Comparison of ENCODE assay signal across 8 cellular contexts in the genomic region with DNA sequence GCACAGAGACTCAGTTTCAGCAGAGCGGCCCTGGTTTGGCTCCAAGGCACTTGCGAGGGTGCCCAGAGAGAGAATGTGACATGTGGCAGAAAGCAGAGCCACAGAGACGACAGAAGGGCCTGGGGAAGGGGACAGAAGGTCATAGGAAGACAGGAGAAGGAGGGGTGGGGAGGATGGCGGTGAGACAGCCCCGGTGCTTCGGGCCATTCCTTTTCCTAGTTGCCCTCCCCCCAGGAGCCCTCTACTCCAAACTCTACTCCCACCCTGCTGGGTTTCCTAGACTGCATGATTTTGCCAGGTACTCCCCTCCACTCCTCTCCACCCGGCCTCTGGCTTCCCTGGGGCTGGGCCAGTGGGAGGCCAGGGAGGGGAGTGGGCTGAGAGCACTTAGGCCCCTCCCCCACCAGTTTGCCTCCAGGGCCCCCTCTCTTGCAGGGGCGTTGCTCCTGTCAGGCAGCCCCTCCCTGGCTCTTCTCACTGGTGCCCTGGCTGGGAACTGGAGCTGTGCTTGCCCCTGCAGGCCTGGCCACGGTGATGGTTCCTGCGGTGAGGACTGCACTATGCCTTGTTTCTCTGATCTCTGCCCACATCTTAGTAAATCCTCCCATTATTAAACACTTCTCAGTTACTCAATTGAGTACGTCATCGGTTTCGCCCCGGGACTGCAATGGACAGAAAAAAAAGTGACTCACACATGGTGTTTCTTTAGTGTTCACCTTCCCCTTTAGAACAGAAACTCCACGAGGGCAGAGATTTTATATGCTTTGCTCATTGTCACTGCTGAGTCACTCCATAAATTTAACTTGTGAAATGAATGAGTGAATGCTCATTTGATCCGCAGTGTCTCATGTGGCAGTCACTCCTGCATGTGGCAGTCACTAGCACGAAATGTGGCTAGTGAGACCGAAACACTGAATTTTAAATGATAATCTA. TPM values are rescaled to one million over a fixed set of nuclear protein-coding genes. Genes with fewer than 3 reads are reported as not detected.
DNase-seq lines count a peak whose midpoint lies in the region; ATAC-seq and TF ChIP-seq lines count a peak whose summit lies in the region.

No MANE protein-coding gene starts in this region.

- DNase-seq in activated naive CD4-positive, alpha-beta T cell treated with anti-CD3 and anti-CD28 coated beads for 36 hours, result peak; percentile 61
- DNase-seq in activated naive CD4-positive, alpha-beta T cell treated with anti-CD3 and anti-CD28 coated beads, Interleukin-2, amount 10 ng/mL, durations not matched to agents 7 days and 5 days, result no peak
- DNase-seq in WTC11 (ENCODE audit: low spot score) (peak; percentile 68), glutamatergic neuron (peak; percentile 85), sciatic nerve (ENCODE audit: low spot score) (no peak), NCI-H1417 treated with DMSO at 0.1 percent for 48 hours (lab: John Stamatoyannopoulos, UW) (no peak), progenitor cell of endocrine pancreas (ENCODE audit: low spot score, unreplicated experiment) (no peak)

- H3K4me1 Mint-ChIP-seq in activated naive CD4-positive, alpha-beta T cell treated with anti-CD3 and anti-CD28 coated beads for 36 hours (ENCODE audit: low read depth), result peaks cover 8% of the 10 kb centered on the region
- H3K4me1 Mint-ChIP-seq in activated naive CD4-positive, alpha-beta T cell treated with anti-CD3 and anti-CD28 coated beads, Interleukin-2, amount 10 ng/mL, durations not matched to agents 7 days and 5 days, result no peaks in the 10 kb centered on the region
- H3K4me1 Mint-ChIP-seq in WTC11, result peaks cover 49% of the 10 kb centered on the region
- peaks cover 47% of the 10 kb centered on the region for H3K4me1 Mint-ChIP-seq in glutamatergic neuron (ENCODE audit: low read depth, unreplicated experiment)
- H3K4me1 Mint-ChIP-seq in progenitor cell of endocrine pancreas (ENCODE audit: low read depth), result peaks cover 4% of the 10 kb centered on the region

- ATAC-seq in WTC11 (peak; percentile 79), sciatic nerve (peak; percentile 68), HG02763 (IDR thresholded peaks at IDR 0.05; ENCODE audit: unreplicated experiment) (no peak)

- CTCF ChIA-PET in activated naive CD4-positive, alpha-beta T cell treated with anti-CD3 and anti-CD28 coated beads for 36 hours (lab: Charles Lee), result interaction anchor here (0.6 to 0.9 kb wide), 3 partner anchors 17 to 113 kb away, joined by 3 to 4 read pairs (median 3); no protein-coding TSS in a partner anchor
- CTCF ChIA-PET in activated naive CD4-positive, alpha-beta T cell treated with anti-CD3 and anti-CD28 coated beads, Interleukin-2, amount 10 ng/mL, durations not matched to agents 7 days and 5 days (lab: Charles Lee), result no interaction called here
- CTCF ChIA-PET in WTC11 (lab: Charles Lee), result interaction anchor here (0.7 to 1.7 kb wide), 8 partner anchors 11 to 575 kb away, joined by 3 to 7 read pairs (median 4); no protein-coding TSS in a partner anchor

- no peaks in the 10 kb centered on the region for H3K27me3 Mint-ChIP-seq in activated naive CD4-positive, alpha-beta T cell treated with anti-CD3 and anti-CD28 coated beads for 36 hours (ENCODE audit: low read depth)
- peaks cover 3% of the 10 kb centered on the region for H3K27me3 Mint-ChIP-seq in activated naive CD4-positive, alpha-beta T cell treated with anti-CD3 and anti-CD28 coated beads, Interleukin-2, amount 10 ng/mL, durations not matched to agents 7 days and 5 days
- H3K27me3 Mint-ChIP-seq in WTC11 (ENCODE audit: low read depth) (no peaks in the 10 kb centered on the region), glutamatergic neuron (ENCODE audit: unreplicated experiment) (peaks cover 7% of the 10 kb centered on the region), progenitor cell of endocrine pancreas (peaks cover 49% of the 10 kb centered on the region)

- TF ChIP-seq CTCF in WTC11 (IDR thresholded peaks at IDR 0.05), result no peak
- TF ChIP-seq CTCF in glutamatergic neuron (IDR thresholded peaks at IDR 0.05; ENCODE audit: partially characterized antibody, unreplicated experiment), result no peak
- no peak for TF ChIP-seq CTCF in progenitor cell of endocrine pancreas (IDR thresholded peaks at IDR 0.05; ENCODE audit: unreplicated experiment)

- H3K4me3 Mint-ChIP-seq in activated naive CD4-positive, alpha-beta T cell treated with anti-CD3 and anti-CD28 coated beads for 36 hours, result no peak overlapping the region
- no peak overlapping the region for H3K4me3 Mint-ChIP-seq in activated naive CD4-positive, alpha-beta T cell treated with anti-CD3 and anti-CD28 coated beads, Interleukin-2, amount 10 ng/mL, durations not matched to agents 7 days and 5 days
- H3K4me3 Mint-ChIP-seq in WTC11 (peak overlapping the region; percentile 18; the same call in 1 of the 2 replicates), glutamatergic neuron (ENCODE audit: unreplicated experiment) (peak overlapping the region; percentile 84), progenitor cell of endocrine pancreas (ENCODE audit: low read depth) (no peak overlapping the region)

- no peaks in the 10 kb centered on the region for H3K36me3 Mint-ChIP-seq in activated naive CD4-positive, alpha-beta T cell treated with anti-CD3 and anti-CD28 coated beads for 36 hours (ENCODE audit: low read depth)
- H3K36me3 Mint-ChIP-seq in activated naive CD4-positive, alpha-beta T cell treated with anti-CD3 and anti-CD28 coated beads, Interleukin-2, amount 10 ng/mL, durations not matched to agents 7 days and 5 days, result no peaks in the 10 kb centered on the region
- H3K36me3 Mint-ChIP-seq in WTC11 (no peaks in the 10 kb centered on the region), glutamatergic neuron (ENCODE audit: unreplicated experiment) (no peaks in the 10 kb centered on the region), progenitor cell of endocrine pancreas (ENCODE audit: insufficient read depth) (no peaks in the 10 kb centered on the region)

- H3K9me3 Mint-ChIP-seq in activated naive CD4-positive, alpha-beta T cell treated with anti-CD3 and anti-CD28 coated beads for 36 hours, result peaks cover 4% of the 10 kb centered on the region
- H3K9me3 Mint-ChIP-seq in activated naive CD4-positive, alpha-beta T cell treated with anti-CD3 and anti-CD28 coated beads, Interleukin-2, amount 10 ng/mL, durations not matched to agents 7 days and 5 days, result no peaks in the 10 kb centered on the region
- H3K9me3 Mint-ChIP-seq in WTC11, result no peaks in the 10 kb centered on the region
- H3K9me3 Mint-ChIP-seq in glutamatergic neuron (ENCODE audit: unreplicated experiment), result peaks cover 17% of the 10 kb centered on the region
- H3K9me3 Mint-ChIP-seq in progenitor cell of endocrine pancreas (ENCODE audit: low read depth), result no peaks in the 10 kb centered on the region

- intact Hi-C loops in activated naive CD4-positive, alpha-beta T cell treated with anti-CD3 and anti-CD28 coated beads for 36 hours (cut with micrococcal nuclease), result loop anchor here (1.0 to 2.0 kb wide), 4 partner anchors 15 to 61 kb away; no protein-coding TSS in a partner anchor
- intact Hi-C loops in sciatic nerve (cut with DNase I), result no loop called here

- POLR2A ChIA-PET in WTC11 (lab: Charles Lee), result interaction anchor here (0.9 to 1.9 kb wide), 3 partner anchors 11 to 453 kb away, joined by 3 to 5 read pairs (median 3); no protein-coding TSS in a partner anchor

- H3K27ac Mint-ChIP-seq in activated naive CD4-positive, alpha-beta T cell treated with anti-CD3 and anti-CD28 coated beads for 36 hours, result peak overlapping the region; percentile 19
- H3K27ac Mint-ChIP-seq in activated naive CD4-positive, alpha-beta T cell treated with anti-CD3 and anti-CD28 coated beads, Interleukin-2, amount 10 ng/mL, durations not matched to agents 7 days and 5 days, result no peak overlapping the region
- peak overlapping the region; percentile 95 for H3K27ac Mint-ChIP-seq in WTC11
- H3K27ac Mint-ChIP-seq in glutamatergic neuron (ENCODE audit: unreplicated experiment), result peak overlapping the region; percentile 95
- H3K27ac Mint-ChIP-seq in progenitor cell of endocrine pancreas, result no peak overlapping the region

TF ChIP-seq in WTC11, 78 proteins besides CTCF, POLR2A, EP300 and RAD21:
- peak; percentile 86 for TF ChIP-seq ZNF423 (CRISPR knock-in tag; IDR thresholded peaks at IDR 0.05)
- no peak for TF ChIP-seq ZNF263 (CRISPR knock-in tag; IDR thresholded peaks at IDR 0.05; ENCODE audit: low read depth)
- TF ChIP-seq, protein P1, sequence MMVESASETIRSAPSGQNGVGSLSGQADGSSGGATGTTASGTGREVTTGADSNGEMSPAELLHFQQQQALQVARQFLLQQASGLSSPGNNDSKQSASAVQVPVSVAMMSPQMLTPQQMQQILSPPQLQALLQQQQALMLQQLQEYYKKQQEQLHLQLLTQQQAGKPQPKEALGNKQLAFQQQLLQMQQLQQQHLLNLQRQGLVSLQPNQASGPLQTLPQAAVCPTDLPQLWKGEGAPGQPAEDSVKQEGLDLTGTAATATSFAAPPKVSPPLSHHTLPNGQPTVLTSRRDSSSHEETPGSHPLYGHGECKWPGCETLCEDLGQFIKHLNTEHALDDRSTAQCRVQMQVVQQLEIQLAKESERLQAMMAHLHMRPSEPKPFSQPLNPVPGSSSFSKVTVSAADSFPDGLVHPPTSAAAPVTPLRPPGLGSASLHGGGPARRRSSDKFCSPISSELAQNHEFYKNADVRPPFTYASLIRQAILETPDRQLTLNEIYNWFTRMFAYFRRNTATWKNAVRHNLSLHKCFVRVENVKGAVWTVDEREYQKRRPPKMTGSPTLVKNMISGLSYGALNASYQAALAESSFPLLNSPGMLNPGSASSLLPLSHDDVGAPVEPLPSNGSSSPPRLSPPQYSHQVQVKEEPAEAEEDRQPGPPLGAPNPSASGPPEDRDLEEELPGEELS (CRISPR knock-in tag; IDR thresholded peaks at IDR 0.05), result peak; percentile 52; the same call in 1 of the 2 replicates
- 0 out of 2 replicates have a peak, but pooled peaks have one; percentile 35 for TF ChIP-seq ETV6 (CRISPR knock-in tag; IDR thresholded peaks at IDR 0.05)

RNA-seq across cellular contexts. Expression of gene SP3, which starts 58.7 kb away (rescaled TPM):
- 10 to 100 TPM; 89.8 to 99.7 TPM for total RNA-seq in activated naive CD4-positive, alpha-beta T cell treated with anti-CD3 and anti-CD28 coated beads for 36 hours
- total RNA-seq in WTC11 (2021) (72.8 to 88.5 TPM (median 77.1 TPM) in 3 replicates), glutamatergic neuron (ENCODE audit: unreplicated experiment) (79.9 TPM), sciatic nerve (93.5 TPM), progenitor cell of endocrine pancreas (93.8 and 96.9 TPM in 2 replicates)

Comparison
In these comparisons a context has a peak if more than half of its experiments do, and no peak if none do; other contexts are left out.
1. DNase-seq: peak in activated naive CD4-positive, alpha-beta T cell treated with anti-CD3 and anti-CD28 coated beads for 36 hours (single experiment), WTC11 (single experiment) and glutamatergic neuron (single experiment); none in activated naive CD4-positive, alpha-beta T cell treated with anti-CD3 and anti-CD28 coated beads, Interleukin-2, amount 10 ng/mL, durations not matched to agents 7 days and 5 days (single experiment), sciatic nerve (single experiment), NCI-H1417 treated with DMSO at 0.1 percent for 48 hours (single experiment) and progenitor cell of endocrine pancreas (single experiment).
2. H3K27ac Mint-ChIP-seq: peak in activated naive CD4-positive, alpha-beta T cell treated with anti-CD3 and anti-CD28 coated beads for 36 hours (single experiment), WTC11 (single experiment) and glutamatergic neuron (single experiment); none in activated naive CD4-positive, alpha-beta T cell treated with anti-CD3 and anti-CD28 coated beads, Interleukin-2, amount 10 ng/mL, durations not matched to agents 7 days and 5 days (single experiment) and progenitor cell of endocrine pancreas (single experiment).
3. H3K4me3 Mint-ChIP-seq: peak in WTC11 (single experiment) and glutamatergic neuron (single experiment); none in activated naive CD4-positive, alpha-beta T cell treated with anti-CD3 and anti-CD28 coated beads for 36 hours (single experiment), activated naive CD4-positive, alpha-beta T cell treated with anti-CD3 and anti-CD28 coated beads, Interleukin-2, amount 10 ng/mL, durations not matched to agents 7 days and 5 days (single experiment) and progenitor cell of endocrine pancreas (single experiment).